In genomic region chr4:24472514-24473308, GRCh38 we compare ENCODE assay signal across 8 cellular contexts.
DNase-seq lines count a peak whose midpoint lies in the region; ATAC-seq, FAIRE-seq and TF ChIP-seq lines count a peak whose summit lies in the region.

No MANE protein-coding gene starts in this region.

- WGBS in HepG2 (ENCODE audit: low lambda C conversion rate) = 4% methylated on average over 32 of the region's 93 CpGs

- in situ Hi-C loops in HepG2 (cut with HindIII; ENCODE audit: extremely low pct_ligation_motif_present, low pct_unique_long_range_greater_than_20kb) = no loop called here

- peak overlapping the region; percentile 77 for H3K4me2 ChIP-seq in HepG2 (ENCODE audit: low read depth, low read length)

- peaks cover 71% of the 10 kb centered on the region for H3K27me3 Mint-ChIP-seq in activated CD4-positive, alpha-beta T cell treated with anti-CD3 and anti-CD28 coated beads, Interleukin-2, amount 10 ng/mL, durations not matched to agents 24 days and 14 days

- peak; percentile 67 for DNase-seq in A673 (ENCODE audit: low spot score)
- peak; percentile 76 for DNase-seq in NCI-H345 (lab: John Stamatoyannopoulos, UW)
- DNase-seq in activated CD4-positive, alpha-beta T cell treated with anti-CD3 and anti-CD28 coated beads, Interleukin-2, amount 10 ng/mL, durations not matched to agents 24 days and 14 days = peak; percentile 86
- peak; percentile 55 to 82 for DNase-seq in dermis microvascular lymphatic vessel endothelial cell (ENCODE audit: low read depth in 2 of 2)
- DNase-seq in HepG2 (ENCODE audit: low spot score) = peak; percentile 50
- DNase-seq in stimulated activated CD4-positive, alpha-beta T cell treated with anti-CD3 and anti-CD28 coated beads, Interleukin-2, amount 100 ng/mL, for 24 hours = peak; percentile 61 to 62

- H3K27ac ChIP-seq in A673 (ENCODE audit: low read depth, low read length, poor library complexity, severe bottlenecking) (no peak overlapping the region), HepG2 (ENCODE audit: extremely low read length, insufficient read depth, low read length) (no peak overlapping the region)

- peaks cover 28% of the 10 kb centered on the region for H3K4me1 Mint-ChIP-seq in activated CD4-positive, alpha-beta T cell treated with anti-CD3 and anti-CD28 coated beads, Interleukin-2, amount 10 ng/mL, durations not matched to agents 24 days and 14 days

- ATAC-seq in GM18519 (IDR thresholded peaks at IDR 0.05; ENCODE audit: low FRiP score, unreplicated experiment) (peak; percentile 51), HG03103 (IDR thresholded peaks at IDR 0.05; ENCODE audit: low read depth, unreplicated experiment) (peak; percentile 48), HepG2 (peak; percentile 96)

- intact Hi-C loops in A673 (cut with micrococcal nuclease; ENCODE audit: unreplicated experiment) (no loop called here), HepG2 (cut with micrococcal nuclease; ENCODE audit: unreplicated experiment) (no loop called here)
- intact Hi-C loops in activated CD4-positive, alpha-beta T cell treated with anti-CD3 and anti-CD28 coated beads, Interleukin-2, amount 10 ng/mL, durations not matched to agents 24 days and 14 days (cut with micrococcal nuclease) = loop anchor here (2.0 to 10.0 kb wide), 5 partner anchors 82 to 1140 kb away; partner anchors contain the start of genes DHX15 and SEPSECS

- H3K4me3 Mint-ChIP-seq in activated CD4-positive, alpha-beta T cell treated with anti-CD3 and anti-CD28 coated beads, Interleukin-2, amount 10 ng/mL, durations not matched to agents 24 days and 14 days = peak overlapping the region; percentile 90

- H2AFZ ChIP-seq in HepG2 (ENCODE audit: low read length) = no peak overlapping the region

- no peaks in the 10 kb centered on the region for H3K9me3 Mint-ChIP-seq in activated CD4-positive, alpha-beta T cell treated with anti-CD3 and anti-CD28 coated beads, Interleukin-2, amount 10 ng/mL, durations not matched to agents 24 days and 14 days

- peaks cover 1% of the 10 kb centered on the region for H3K36me3 Mint-ChIP-seq in activated CD4-positive, alpha-beta T cell treated with anti-CD3 and anti-CD28 coated beads, Interleukin-2, amount 10 ng/mL, durations not matched to agents 24 days and 14 days (ENCODE audit: low read depth)

- peak overlapping the region; percentile 49 for H3K4me3 ChIP-seq in A673 (ENCODE audit: low read depth, low read length, poor library complexity, severe bottlenecking)
- H3K4me3 ChIP-seq in HepG2 (replicated peaks in 1 of 3; ENCODE audit: insufficient read depth in 1 of 3, low read depth in 2 of 3, low read length in 3 of 3) = peak overlapping the region; percentile 45 to 66 (median 61); a peak in 5 of 6 replicates

- peaks cover 15% of the 10 kb centered on the region for H3K4me1 ChIP-seq in A673 (ENCODE audit: insufficient read depth, low read length, poor library complexity, severe bottlenecking)
- 0 out of 2 replicates have a peak, but pooled peaks cover 4% of the 10 kb centered on the region for H3K4me1 ChIP-seq in HepG2 (ENCODE audit: insufficient read depth, low read length)

- no peaks in the 10 kb centered on the region for H3K79me2 ChIP-seq in HepG2 (ENCODE audit: insufficient read depth, low read length)

- H3K9me3 ChIP-seq in A673 (ENCODE audit: low read depth, low read length, poor library complexity, severe bottlenecking) (no peaks in the 10 kb centered on the region), HepG2 (ENCODE audit: low read length) (no peaks in the 10 kb centered on the region)

- TF ChIP-seq CTCF in A673 (conservative IDR thresholded peaks at IDR 0.05; ENCODE audit: low read depth, low read length) (peak; percentile 59), HepG2 (CRISPR knock-in tag; IDR thresholded peaks at IDR 0.05) (peak; percentile 66)

- H3K27me3 ChIP-seq in A673 (replicated peaks; ENCODE audit: insufficient read depth, low read depth, low read length, poor library complexity) = peaks cover 64% of the 10 kb centered on the region
- H3K27me3 ChIP-seq in HepG2 (ENCODE audit: control insufficient read depth in 1 of 2, insufficient read depth in 2 of 2, low read length in 2 of 2) = peaks cover 13 to 61% of the 10 kb centered on the region in 2 experiments; a peak in 4 of 5 replicates

- FAIRE-seq in HepG2 (lab: Jason Lieb, UNC) = no peak

- no peaks in the 10 kb centered on the region for H3K36me3 ChIP-seq in A673 (ENCODE audit: insufficient read depth, low read length, poor library complexity, severe bottlenecking)
- no peaks in the 10 kb centered on the region for H3K36me3 ChIP-seq in HepG2 (replicated peaks in 1 of 2; ENCODE audit: control insufficient read depth in 1 of 2, insufficient read depth in 2 of 2, low read length in 2 of 2)

- BruUV-seq in A673 (replicated peaks; lab: Mats Ljungman, UMichigan) (no TSS peak), HepG2 (replicated peaks; lab: Mats Ljungman, UMichigan) (no TSS peak)

- no peak for TF ChIP-seq EP300 in HepG2 (IDR thresholded peaks at IDR 0.05; ENCODE audit: low read depth in 2 of 2, low read length in 2 of 2)
- no peak for TF ChIP-seq EP300 in HepG2 (CRISPR knock-in tag; IDR thresholded peaks at IDR 0.05; ENCODE audit: borderline replicate concordance)

- TF ChIP-seq RAD21 in HepG2 (CRISPR knock-in tag; IDR thresholded peaks at IDR 0.05) = peak; percentile 27; the same call in 1 of the 2 replicates

- CTCF ChIA-PET in A673 (lab: Charles Lee) = interaction anchor here (0.5 kb wide), 1 partner anchor 549 kb away, joined by 13 read pairs; no protein-coding TSS in a partner anchor
- CTCF ChIA-PET in HepG2 (lab: Yijun Ruan, JAX; ENCODE audit: low intra/inter-chr PET ratio, low total read pairs) = no interaction called here

- peak overlapping the region; percentile 79 for H3K27ac Mint-ChIP-seq in activated CD4-positive, alpha-beta T cell treated with anti-CD3 and anti-CD28 coated beads, Interleukin-2, amount 10 ng/mL, durations not matched to agents 24 days and 14 days

- no peaks in the 10 kb centered on the region for H4K20me1 ChIP-seq in HepG2 (ENCODE audit: insufficient read depth, low read length)

- TF ChIP-seq POLR2A in HepG2 (IDR thresholded peaks at IDR 0.05; ENCODE audit: insufficient read depth in 1 of 2, low read depth in 2 of 2, low read length in 2 of 2) = no peak

- POLR2A ChIA-PET in A673 (lab: Charles Lee; ENCODE audit: low non-redundant PET) = interaction anchor here (0.7 kb wide), 1 partner anchor 508 kb away, joined by 4 read pairs; no protein-coding TSS in a partner anchor
- POLR2A ChIA-PET in HepG2 (lab: Yijun Ruan, JAX) = no interaction called here

- H3K9ac ChIP-seq in HepG2 (ENCODE audit: insufficient read depth, low read depth, low read length) = no peak overlapping the region

TF ChIP-seq in HepG2, 621 proteins besides CTCF, POLR2A, EP300 and RAD21 (continues in another document):
- no peak for TF ChIP-seq ARHGAP35 (CRISPR knock-in tag; IDR thresholded peaks at IDR 0.05; ENCODE audit: borderline replicate concordance)
- TF ChIP-seq ZNF776 (CRISPR knock-in tag; IDR thresholded peaks at IDR 0.05) = no peak
- TF ChIP-seq GABPB1 (CRISPR knock-in tag; IDR thresholded peaks at IDR 0.05) = peak; percentile 29; the same call in 1 of the 2 replicates
- TF ChIP-seq FOXO1 (CRISPR knock-in tag; IDR thresholded peaks at IDR 0.05) = no peak
- TF ChIP-seq, protein P1, sequence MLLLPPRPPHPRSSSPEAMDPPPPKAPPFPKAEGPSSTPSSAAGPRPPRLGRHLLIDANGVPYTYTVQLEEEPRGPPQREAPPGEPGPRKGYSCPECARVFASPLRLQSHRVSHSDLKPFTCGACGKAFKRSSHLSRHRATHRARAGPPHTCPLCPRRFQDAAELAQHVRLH (CRISPR knock-in tag; IDR thresholded peaks at IDR 0.05; ENCODE audit: borderline replicate concordance, low read depth) = no peak
- peak; percentile 13; the same call in 1 of the 2 replicates for TF ChIP-seq ZBTB7B (CRISPR knock-in tag; IDR thresholded peaks at IDR 0.05)
- TF ChIP-seq ZZZ3 (CRISPR knock-in tag; IDR thresholded peaks at IDR 0.05; ENCODE audit: borderline replicate concordance) = no peak
- TF ChIP-seq ZNF687 (CRISPR knock-in tag; IDR thresholded peaks at IDR 0.05) = peak; percentile 60
- TF ChIP-seq MXD4 (CRISPR knock-in tag; IDR thresholded peaks at IDR 0.05) = no peak
- TF ChIP-seq ZNF773 (CRISPR knock-in tag; IDR thresholded peaks at IDR 0.05; ENCODE audit: borderline replicate concordance) = no peak
- TF ChIP-seq SOX5 (CRISPR knock-in tag; IDR thresholded peaks at IDR 0.05; ENCODE audit: borderline replicate concordance) = no peak
- TF ChIP-seq ZFP62 (CRISPR knock-in tag; IDR thresholded peaks at IDR 0.05) = no peak
